In the genomic region with DNA sequence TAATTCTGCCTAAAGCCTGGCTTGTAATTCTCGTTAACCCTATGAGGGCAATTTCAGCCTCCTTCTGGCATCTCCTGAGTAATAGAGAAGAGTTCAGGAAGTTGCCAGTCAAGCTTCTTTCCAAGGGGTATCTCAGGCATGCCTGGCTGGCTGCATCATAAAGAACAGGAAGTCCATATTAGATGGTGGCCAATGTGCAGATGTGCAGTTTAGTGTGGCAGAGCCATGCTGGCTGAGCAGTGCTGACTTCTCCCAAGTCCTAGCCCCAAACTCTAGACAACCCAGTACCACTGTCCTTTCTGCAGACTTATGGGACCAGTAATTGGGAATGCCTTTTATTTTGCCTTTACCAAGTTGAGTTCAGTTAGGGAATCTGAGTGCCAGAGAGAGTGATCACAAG, we compare ENCODE assay signal across 32 cellular contexts.
"Had no signal": no experiment of that assay in that cellular context is flagged by ENCODE, and none has a peak within 500 bp of the region (broad histone marks: within the 10 kb centered on the region; RNA-seq: fewer than 3 reads in every experiment).

No MANE protein-coding gene starts in this region.

- ATAC-seq: activated CD4-positive, alpha-beta T cell treated with anti-CD3 and anti-CD28 coated beads for 36 hours; activated CD8-positive, alpha-beta memory T cell treated with anti-CD3 and anti-CD28 coated beads, Interleukin-2, amount 10 ng/mL, durations not matched to agents 7 days and 5 days; activated CD8-positive, alpha-beta T cell treated with anti-CD3 and anti-CD28 coated beads, Interleukin-2, amount 10 ng/mL, durations not matched to agents 7 days and 5 days; activated naive CD8-positive, alpha-beta T cell treated with anti-CD3 and anti-CD28 coated beads, Interleukin-2, amount 50 U/mL, for 24 hours; body of pancreas; gastroesophageal sphincter; T-helper 17 cell had no signal

- H3K27me3 ChIP-seq: adrenal gland, body of pancreas, colonic mucosa, esophagus squamous epithelium, gastroesophageal sphincter had no signal

- H3K9me3 ChIP-seq: colonic mucosa had no signal

- H3K36me3 ChIP-seq: adrenal gland, colonic mucosa, esophagus squamous epithelium, gastroesophageal sphincter, WERI-Rb-1 had no signal

- DNase-seq: activated CD4-positive, alpha-beta memory T cell treated with anti-CD3 and anti-CD28 coated beads for 36 hours; activated CD4-positive, alpha-beta T cell treated with anti-CD3 and anti-CD28 coated beads for 36 hours; activated CD4-positive, alpha-beta T cell treated with anti-CD3 and anti-CD28 coated beads, Interleukin-2, amount 10 ng/mL, durations not matched to agents 24 days and 14 days; activated CD4-positive, CD25-positive, alpha-beta regulatory T cell; activated CD4-positive, CD25-positive, alpha-beta regulatory T cell treated with anti-CD3 and anti-CD28 coated beads, Interleukin-2, amount 50 U/mL, for 72 hours; activated CD8-positive, alpha-beta memory T cell treated with anti-CD3 and anti-CD28 coated beads, Interleukin-2, amount 10 ng/mL, durations not matched to agents 7 days and 5 days; activated CD8-positive, alpha-beta memory T cell treated with anti-CD3 and anti-CD28 coated beads, Interleukin-2, amount 50 U/mL, for 4 hours; activated CD8-positive, alpha-beta T cell treated with anti-CD3 and anti-CD28 coated beads, Interleukin-2, amount 10 ng/mL, durations not matched to agents 7 days and 5 days; activated effector memory CD4-positive, alpha-beta T cell treated with anti-CD3 and anti-CD28 coated beads, Interleukin-2, amount 50 U/mL, for 16 hours; activated naive CD4-positive, alpha-beta T cell treated with anti-CD3 and anti-CD28 coated beads for 36 hours; activated naive CD8-positive, alpha-beta T cell treated with anti-CD3 and anti-CD28 coated beads for 36 hours; activated naive CD8-positive, alpha-beta T cell treated with anti-CD3 and anti-CD28 coated beads, Interleukin-2, amount 50 U/mL, for 24 hours; activated T-cell treated with anti-CD3 and anti-CD28 coated beads, Interleukin-2, amount 50 U/mL, for 1 hour; activated T-cell treated with anti-CD3 and anti-CD28 coated beads, Interleukin-2, amount 50 U/mL, for 48 hours; adrenal gland; amygdala; aorta; body of pancreas; central memory CD4-positive, alpha-beta T cell; cerebellar nuclear complex; colonic mucosa; effector CD8-positive, alpha-beta T cell; esophagus squamous epithelium; foreskin melanocyte; T-helper 1 cell; T-helper 17 cell; T1000; WERI-Rb-1 had no signal

- H3K4me1 ChIP-seq: adrenal gland, body of pancreas, colonic mucosa, esophagus squamous epithelium had no signal

- H3K27ac ChIP-seq: adrenal gland, body of pancreas, colonic mucosa, epithelial cell of prostate, esophagus squamous epithelium, gastroesophageal sphincter, WERI-Rb-1 had no signal

- H3K4me3 ChIP-seq: adrenal gland, body of pancreas, colonic mucosa, esophagus squamous epithelium, gastroesophageal sphincter had no signal

- FAIRE-seq: endometrium, endothelial cell of umbilical vein had no signal
